In genomic region chr13:92297971-92298942, GRCh38 we compare ENCODE assay signal across 25 cellular contexts.
DNase-seq lines count a peak whose midpoint lies in the region; ATAC-seq, FAIRE-seq and TF ChIP-seq lines count a peak whose summit lies in the region.
"Had no signal": no experiment of that assay in that cellular context is flagged by ENCODE, and none has a peak within 500 bp of the region (broad histone marks: within the 10 kb centered on the region; RNA-seq: fewer than 3 reads in every experiment).

No MANE protein-coding gene starts in this region.

- TF ChIP-seq CTCF in K562 (IDR thresholded peaks at IDR 0.05 in 2 of 3, conservative IDR thresholded peaks at IDR 0.05 in 1 of 3; ENCODE audit: insufficient read depth in 2 of 3, low read depth in 1 of 3, low read length in 3 of 3), result no peak

- H3K4me1 ChIP-seq in K562 (replicated peaks in 1 of 2; ENCODE audit: control insufficient read depth in 2 of 2, insufficient read depth in 2 of 2, low read length in 2 of 2), result no peaks in the 10 kb centered on the region
- H3K4me1 ChIP-seq in neuronal stem cell (ENCODE audit: control insufficient read depth in 2 of 2, insufficient read depth in 1 of 2, low read depth in 1 of 2, low read length in 2 of 2), result peaks cover 0 to 3% of the 10 kb centered on the region in 2 donors
- H3K4me1 ChIP-seq: BLaER1, Peyer's patch had no signal

- no peak for TF ChIP-seq EP300 in K562 (IDR thresholded peaks at IDR 0.05; ENCODE audit: low read length)

- H3K14ac ChIP-seq in neuronal stem cell (ENCODE audit: low read length), result no peak overlapping the region

- H3K4me2 ChIP-seq in K562 (ENCODE audit: insufficient read depth, low read length) (no peak overlapping the region), neuronal stem cell (ENCODE audit: insufficient read depth, low read length, poor library complexity, severe bottlenecking) (no peak overlapping the region)
- H3K4me2 ChIP-seq: BLaER1 had no signal

- H3K36me3 Mint-ChIP-seq in activated CD4-positive, alpha-beta T cell treated with anti-CD3 and anti-CD28 coated beads, Interleukin-2, amount 10 ng/mL, durations not matched to agents 24 days and 14 days (ENCODE audit: low read depth), result no peaks in the 10 kb centered on the region

- H3K27me3 Mint-ChIP-seq in activated CD4-positive, alpha-beta T cell treated with anti-CD3 and anti-CD28 coated beads, Interleukin-2, amount 10 ng/mL, durations not matched to agents 24 days and 14 days, result no peaks in the 10 kb centered on the region
- H3K27me3 Mint-ChIP-seq: CD4-positive, alpha-beta T cell had no signal

- H4K8ac ChIP-seq in neuronal stem cell (ENCODE audit: low read depth, low read length), result no peak overlapping the region

- peak overlapping the region; percentile 11 for H2AFZ ChIP-seq in K562 (ENCODE audit: low read depth, low read length)
- H2AFZ ChIP-seq in neuronal stem cell (ENCODE audit: low read length), result peak overlapping the region; percentile 3

- H4K91ac ChIP-seq in neuronal stem cell (ENCODE audit: low read depth, low read length, poor library complexity), result no peak overlapping the region

- no peak overlapping the region for H2BK5ac ChIP-seq in neuronal stem cell (ENCODE audit: low read length)

- H3K27me3 ChIP-seq in K562 (ENCODE audit: control insufficient read depth in 2 of 2, insufficient read depth in 2 of 2, low read length in 2 of 2), result no peaks in the 10 kb centered on the region
- H3K27me3 ChIP-seq in neuronal stem cell (ENCODE audit: control insufficient read depth in 3 of 3, insufficient read depth in 3 of 3, low read depth in 1 of 3, low read length in 3 of 3), result no peaks in the 10 kb centered on the region
- H3K27me3 ChIP-seq: BLaER1, MG63, Peyer's patch had no signal

- H3K23ac ChIP-seq in neuronal stem cell (ENCODE audit: low read depth, low read length, poor library complexity), result peak overlapping the region; percentile 55

- H3K4me1 Mint-ChIP-seq in activated CD4-positive, alpha-beta T cell treated with anti-CD3 and anti-CD28 coated beads, Interleukin-2, amount 10 ng/mL, durations not matched to agents 24 days and 14 days, result no peaks in the 10 kb centered on the region

- H3K27ac ChIP-seq in K562 (ENCODE audit: extremely low read depth, low read depth, low read length), result no peak overlapping the region
- H3K27ac ChIP-seq in neuronal stem cell (replicated peaks; ENCODE audit: low read length), result no peak overlapping the region
- H3K27ac ChIP-seq: BLaER1, Peyer's patch had no signal

- H3K36me3 ChIP-seq in K562 (ENCODE audit: control insufficient read depth, insufficient read depth, low read length) (no peaks in the 10 kb centered on the region), neuronal stem cell (replicated peaks in 1 of 2; ENCODE audit: control insufficient read depth in 2 of 2, insufficient read depth in 2 of 2, low read length in 2 of 2) (no peaks in the 10 kb centered on the region)
- H3K36me3 ChIP-seq: BLaER1, MG63, Peyer's patch had no signal

- 0 out of 4 replicates have a peak overlapping the region, but pooled peaks of 1 of the 2 experiments have one; percentile 3 for H3K9ac ChIP-seq in K562 (ENCODE audit: insufficient read depth in 1 of 2, low read depth in 2 of 2, low read length in 2 of 2)
- peak overlapping the region; percentile 3 for H3K9ac ChIP-seq in neuronal stem cell (ENCODE audit: low read depth, low read length, poor library complexity)
- H3K9ac ChIP-seq: BLaER1 had no signal

- POLR2A ChIA-PET in K562 (lab: Yijun Ruan, JAX), result interaction anchor here (0.9 to 2.1 kb wide), 4 partner anchors 8 to 904 kb away, joined by 3 to 6 read pairs (median 5); no protein-coding TSS in a partner anchor

- no peak for TF ChIP-seq RAD21 in K562 (CRISPR knock-in tag; conservative IDR thresholded peaks at IDR 0.05 in 1 of 2, IDR thresholded peaks at IDR 0.05 in 1 of 2)

- peak overlapping the region; percentile 80 for H3K18ac ChIP-seq in neuronal stem cell (ENCODE audit: low read length)

- DNase-seq in NCI-H69 (lab: John Stamatoyannopoulos, UW) (peak; percentile 33), K562 (ENCODE audit: extremely low read depth in 1 of 4, low spot score in 3 of 4) (peak in 3 of 4 experiments; percentile 21 to 22 (median 21)), iPS-NIHi7 (ENCODE audit: extremely low spot score) (peak; percentile 12), neuronal stem cell (ENCODE audit: low spot score) (no peak), A172 (ENCODE audit: low spot score) (no peak), kidney glomerular epithelial cell (lab: John Stamatoyannopoulos, UW) (no peak)
- DNase-seq in activated CD4-positive, alpha-beta T cell treated with anti-CD3 and anti-CD28 coated beads, Interleukin-2, amount 10 ng/mL, durations not matched to agents 24 days and 14 days, result no peak
- DNase-seq: ACHN; CD4-positive, alpha-beta T cell; COR-L47; DMS79 treated with DMSO at 0.1 percent for 48 hours; GOT3; MG63; NCI-H1048; NCI-H1436 treated with DMSO at 0.1 percent for 48 hours; NCI-H1930; NCI-H226; NCI-H524; NCI-H82; Peyer's patch; SW 1271 had no signal

- peak overlapping the region; percentile 90 for H2BK12ac ChIP-seq in neuronal stem cell (ENCODE audit: low read length)

- no peaks in the 10 kb centered on the region for H3K79me2 ChIP-seq in K562 (ENCODE audit: control insufficient read depth, insufficient read depth, low read length)

- TSS peak; percentile 44 for BruUV-seq in K562 (replicated peaks; lab: Mats Ljungman, UMichigan)

- in situ Hi-C loops in K562 (cut with MboI), result no loop called here

- no peaks in the 10 kb centered on the region for H4K20me1 ChIP-seq in K562 (replicated peaks; ENCODE audit: control insufficient read depth, insufficient read depth, low read length)
- H4K20me1 ChIP-seq: BLaER1 had no signal

- no peak overlapping the region for H3K4me3 Mint-ChIP-seq in activated CD4-positive, alpha-beta T cell treated with anti-CD3 and anti-CD28 coated beads, Interleukin-2, amount 10 ng/mL, durations not matched to agents 24 days and 14 days
- H3K4me3 Mint-ChIP-seq: CD4-positive, alpha-beta T cell had no signal

- intact Hi-C loops in K562 (cut with micrococcal nuclease), result no loop called here
- intact Hi-C loops in activated CD4-positive, alpha-beta T cell treated with anti-CD3 and anti-CD28 coated beads, Interleukin-2, amount 10 ng/mL, durations not matched to agents 24 days and 14 days (cut with micrococcal nuclease), result no loop called here

- no peak overlapping the region for H2BK15ac ChIP-seq in neuronal stem cell (ENCODE audit: low read length)

- WGBS in K562 (ENCODE audit: insufficient coverage, low coverage, missing lambda C conversion rate), result 3% methylated on average over 22 of the region's 22 CpGs
- WGBS in neuronal stem cell (ENCODE audit: extremely low coverage in 2 of 2, insufficient read length in 2 of 2, insufficient replicate concordance in 1 of 2), 2 donors, result no CpG with 5 or more reads among the region's 22 CpGs

- no peaks in the 10 kb centered on the region for H3K9me1 ChIP-seq in K562 (ENCODE audit: control insufficient read depth, insufficient read depth, low read length)

- no peak overlapping the region for H3K4ac ChIP-seq in neuronal stem cell (ENCODE audit: low read length)

- CTCF ChIA-PET in K562 (lab: Yijun Ruan, JAX; ENCODE audit: low intra/inter-chr PET ratio), result no interaction called here

- no peaks in the 10 kb centered on the region for H3K79me1 ChIP-seq in neuronal stem cell (ENCODE audit: low read depth, low read length)

- no peak overlapping the region for H3K4me3 ChIP-seq in K562
- H3K4me3 ChIP-seq in neuronal stem cell (ENCODE audit: low read length in 2 of 2), result no peak overlapping the region
- H3K4me3 ChIP-seq: BLaER1, GM12878, MG63, Peyer's patch had no signal

- no peak overlapping the region for H2BK120ac ChIP-seq in neuronal stem cell (ENCODE audit: low read depth, low read length)

- no peak for TF ChIP-seq POLR2A in K562 (conservative IDR thresholded peaks at IDR 0.05)

- peak; percentile 54 for ATAC-seq in K562
- ATAC-seq in HG03571 (IDR thresholded peaks at IDR 0.05; ENCODE audit: unreplicated experiment), result no peak
- ATAC-seq: GM12878, Right ventricle myocardium inferior had no signal

- H2AK5ac ChIP-seq in neuronal stem cell (ENCODE audit: low read depth, low read length), result no peak overlapping the region

- no peak for FAIRE-seq in K562 (lab: Jason Lieb, UNC)
- FAIRE-seq: GM12878 had no signal

- no peak overlapping the region for H3K27ac Mint-ChIP-seq in activated CD4-positive, alpha-beta T cell treated with anti-CD3 and anti-CD28 coated beads, Interleukin-2, amount 10 ng/mL, durations not matched to agents 24 days and 14 days
- H3K27ac Mint-ChIP-seq: CD4-positive, alpha-beta T cell had no signal

- no peaks in the 10 kb centered on the region for H3K9me3 Mint-ChIP-seq in activated CD4-positive, alpha-beta T cell treated with anti-CD3 and anti-CD28 coated beads, Interleukin-2, amount 10 ng/mL, durations not matched to agents 24 days and 14 days

- no peaks in the 10 kb centered on the region for H3K9me3 ChIP-seq in K562 (replicated peaks; ENCODE audit: control insufficient read depth, insufficient read depth, low read depth, low read length)
- H3K9me3 ChIP-seq in neuronal stem cell (replicated peaks in 1 of 2; ENCODE audit: control insufficient read depth in 2 of 2, insufficient read depth in 1 of 2, low read depth in 1 of 2, low read length in 2 of 2), result no peaks in the 10 kb centered on the region
- H3K9me3 ChIP-seq: MG63, Peyer's patch had no signal

TF ChIP-seq in K562, 482 proteins besides CTCF, POLR2A, EP300 and RAD21 (continues in another document):
- TF ChIP-seq MYBL2 (IDR thresholded peaks at IDR 0.05; ENCODE audit: low read depth) (no peak), MYBL2 (CRISPR knock-in tag; IDR thresholded peaks at IDR 0.05; ENCODE audit: borderline replicate concordance) (peak; percentile 74; the same call in 1 of the 2 replicates), ZBTB43 (CRISPR knock-in tag; IDR thresholded peaks at IDR 0.05) (no peak), MED1 (CRISPR knock-in tag; IDR thresholded peaks at IDR 0.05; ENCODE audit: borderline replicate concordance) (no peak), ZC3H4 (CRISPR knock-in tag; IDR thresholded peaks at IDR 0.05; ENCODE audit: borderline replicate concordance) (peak; percentile 75; the same call in 1 of the 2 replicates), TARDBP (IDR thresholded peaks at IDR 0.05) (no peak)

Comparison
In these comparisons a context has a peak if more than half of its experiments do, and no peak if none do; other contexts are left out.
1. DNase-seq: peak in NCI-H69 (single experiment), K562 (3 of 4) and iPS-NIHi7 (single experiment); none in neuronal stem cell (single experiment), A172 (single experiment), kidney glomerular epithelial cell (single experiment) and activated CD4-positive, alpha-beta T cell treated with anti-CD3 and anti-CD28 coated beads, Interleukin-2, amount 10 ng/mL, durations not matched to agents 24 days and 14 days (single experiment).